ENCODE assay signal across 28 cellular contexts in genomic region chr2:156680266-156680665, GRCh38.
"Had no signal": no experiment of that assay in that cellular context is flagged by ENCODE, and none has a peak within 500 bp of the region (broad histone marks: within the 10 kb centered on the region; RNA-seq: fewer than 3 reads in every experiment).

No MANE protein-coding gene starts in this region.

- DNase-seq: colonic mucosa; cortex of kidney; dermis blood vessel endothelial cell; dorsolateral prefrontal cortex; effector CD4-positive, alpha-beta T cell; effector CD8-positive, alpha-beta T cell; effector memory CD4-positive, alpha-beta T cell; effector memory CD8-positive, alpha-beta T cell; endodermal cell; erythroblast; esophagus squamous epithelium; foreskin fibroblast; foreskin keratinocyte; foreskin melanocyte; gastrocnemius medialis; glutamatergic neuron; head of caudate nucleus; heart left ventricle; heart right ventricle had no signal

- H3K4me1 ChIP-seq: colonic mucosa, esophagus muscularis mucosa, esophagus squamous epithelium, foreskin keratinocyte, gastrocnemius medialis, gastroesophageal sphincter, heart left ventricle, heart right ventricle had no signal

- H3K4me3 ChIP-seq: colonic mucosa, coronary artery, dorsolateral prefrontal cortex, esophagus muscularis mucosa, esophagus squamous epithelium, gastrocnemius medialis, gastroesophageal sphincter, heart left ventricle, heart right ventricle had no signal

- FAIRE-seq: colon, endometrium, endothelial cell of umbilical vein, frontal cortex had no signal

- H3K9me3 ChIP-seq: colonic mucosa, esophagus muscularis mucosa, esophagus squamous epithelium, gastrocnemius medialis, gastroesophageal sphincter, heart left ventricle, heart right ventricle had no signal

- ATAC-seq: effector memory CD8-positive, alpha-beta T cell; esophagus mucosa; foreskin keratinocyte; gastrocnemius medialis; gastroesophageal sphincter; heart left ventricle; heart right ventricle had no signal

- H3K27ac ChIP-seq: colonic mucosa, coronary artery, dorsolateral prefrontal cortex, epithelial cell of prostate, esophagus muscularis mucosa, esophagus squamous epithelium, foreskin keratinocyte, gastrocnemius medialis, gastroesophageal sphincter, heart left ventricle, heart right ventricle had no signal

- H3K36me3 ChIP-seq: colonic mucosa, esophagus muscularis mucosa, esophagus squamous epithelium, gastrocnemius medialis, gastroesophageal sphincter, heart left ventricle, heart right ventricle had no signal

- H3K27me3 ChIP-seq: colonic mucosa, dorsolateral prefrontal cortex, esophagus muscularis mucosa, esophagus squamous epithelium, foreskin keratinocyte, gastrocnemius medialis, gastroesophageal sphincter, heart left ventricle, heart right ventricle had no signal
